In the genomic region with DNA sequence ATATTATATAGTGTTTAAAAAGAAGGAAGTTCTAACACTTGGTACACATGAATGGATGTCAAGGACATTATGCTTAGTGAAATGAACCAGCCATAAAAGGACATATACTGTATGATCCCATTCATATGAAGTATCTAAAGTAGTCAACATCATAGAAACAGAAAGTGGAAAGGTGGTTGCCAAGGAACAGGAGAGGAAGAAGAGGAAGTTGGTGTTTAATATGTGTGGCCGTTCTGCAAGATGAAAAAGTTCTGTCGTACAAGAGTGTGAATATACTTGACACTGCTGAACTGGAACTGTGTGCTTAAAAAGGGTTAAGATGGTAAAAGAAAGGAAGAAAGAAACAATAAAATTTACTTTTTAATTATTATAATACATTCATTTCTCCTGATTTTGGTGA, we compare ENCODE assay signal across 1 cellular context.
A peak's percentile ranks its signal among the peaks of the same experiment; 100 is the strongest.
TF ChIP-seq lines count a peak whose summit lies in the region.

No MANE protein-coding gene starts in this region.

TF ChIP-seq in GM12878, 131 proteins besides CTCF, POLR2A, EP300 and RAD21 (continued from another document):
- TF ChIP-seq, protein P1, sequence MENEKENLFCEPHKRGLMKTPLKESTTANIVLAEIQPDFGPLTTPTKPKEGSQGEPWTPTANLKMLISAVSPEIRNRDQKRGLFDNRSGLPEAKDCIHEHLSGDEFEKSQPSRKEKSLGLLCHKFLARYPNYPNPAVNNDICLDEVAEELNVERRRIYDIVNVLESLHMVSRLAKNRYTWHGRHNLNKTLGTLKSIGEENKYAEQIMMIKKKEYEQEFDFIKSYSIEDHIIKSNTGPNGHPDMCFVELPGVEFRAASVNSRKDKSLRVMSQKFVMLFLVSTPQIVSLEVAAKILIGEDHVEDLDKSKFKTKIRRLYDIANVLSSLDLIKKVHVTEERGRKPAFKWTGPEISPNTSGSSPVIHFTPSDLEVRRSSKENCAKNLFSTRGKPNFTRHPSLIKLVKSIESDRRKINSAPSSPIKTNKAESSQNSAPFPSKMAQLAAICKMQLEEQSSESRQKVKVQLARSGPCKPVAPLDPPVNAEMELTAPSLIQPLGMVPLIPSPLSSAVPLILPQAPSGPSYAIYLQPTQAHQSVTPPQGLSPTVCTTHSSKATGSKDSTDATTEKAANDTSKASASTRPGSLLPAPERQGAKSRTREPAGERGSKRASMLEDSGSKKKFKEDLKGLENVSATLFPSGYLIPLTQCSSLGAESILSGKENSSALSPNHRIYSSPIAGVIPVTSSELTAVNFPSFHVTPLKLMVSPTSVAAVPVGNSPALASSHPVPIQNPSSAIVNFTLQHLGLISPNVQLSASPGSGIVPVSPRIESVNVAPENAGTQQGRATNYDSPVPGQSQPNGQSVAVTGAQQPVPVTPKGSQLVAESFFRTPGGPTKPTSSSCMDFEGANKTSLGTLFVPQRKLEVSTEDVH (IDR thresholded peaks at IDR 0.05; ENCODE audit: low read depth, partially characterized antibody) = no peak
- TF ChIP-seq SIN3A (IDR thresholded peaks at IDR 0.05; ENCODE audit: low read depth, low read length) (no peak), SPI1 (IDR thresholded peaks at IDR 0.05; ENCODE audit: borderline replicate concordance, insufficient read depth, low read depth, low read length) (peak; percentile 63; the same call in 1 of the 2 replicates), MTA2 (IDR thresholded peaks at IDR 0.05; ENCODE audit: low read depth) (no peak), TCF3 (IDR thresholded peaks at IDR 0.05; ENCODE audit: borderline replicate concordance, insufficient read depth, low read depth, low read length) (no peak), ATF7 (IDR thresholded peaks at IDR 0.05; ENCODE audit: low read depth) (0 out of 2 replicates have a peak, but pooled peaks have one; percentile 24), EED (IDR thresholded peaks at IDR 0.05; ENCODE audit: low read depth) (no peak)
- TF ChIP-seq, protein P2, sequence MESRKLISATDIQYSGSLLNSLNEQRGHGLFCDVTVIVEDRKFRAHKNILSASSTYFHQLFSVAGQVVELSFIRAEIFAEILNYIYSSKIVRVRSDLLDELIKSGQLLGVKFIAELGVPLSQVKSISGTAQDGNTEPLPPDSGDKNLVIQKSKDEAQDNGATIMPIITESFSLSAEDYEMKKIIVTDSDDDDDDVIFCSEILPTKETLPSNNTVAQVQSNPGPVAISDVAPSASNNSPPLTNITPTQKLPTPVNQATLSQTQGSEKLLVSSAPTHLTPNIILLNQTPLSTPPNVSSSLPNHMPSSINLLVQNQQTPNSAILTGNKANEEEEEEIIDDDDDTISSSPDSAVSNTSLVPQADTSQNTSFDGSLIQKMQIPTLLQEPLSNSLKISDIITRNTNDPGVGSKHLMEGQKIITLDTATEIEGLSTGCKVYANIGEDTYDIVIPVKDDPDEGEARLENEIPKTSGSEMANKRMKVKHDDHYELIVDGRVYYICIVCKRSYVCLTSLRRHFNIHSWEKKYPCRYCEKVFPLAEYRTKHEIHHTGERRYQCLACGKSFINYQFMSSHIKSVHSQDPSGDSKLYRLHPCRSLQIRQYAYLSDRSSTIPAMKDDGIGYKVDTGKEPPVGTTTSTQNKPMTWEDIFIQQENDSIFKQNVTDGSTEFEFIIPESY (IDR thresholded peaks at IDR 0.05) = no peak
- TF ChIP-seq, protein P3, sequence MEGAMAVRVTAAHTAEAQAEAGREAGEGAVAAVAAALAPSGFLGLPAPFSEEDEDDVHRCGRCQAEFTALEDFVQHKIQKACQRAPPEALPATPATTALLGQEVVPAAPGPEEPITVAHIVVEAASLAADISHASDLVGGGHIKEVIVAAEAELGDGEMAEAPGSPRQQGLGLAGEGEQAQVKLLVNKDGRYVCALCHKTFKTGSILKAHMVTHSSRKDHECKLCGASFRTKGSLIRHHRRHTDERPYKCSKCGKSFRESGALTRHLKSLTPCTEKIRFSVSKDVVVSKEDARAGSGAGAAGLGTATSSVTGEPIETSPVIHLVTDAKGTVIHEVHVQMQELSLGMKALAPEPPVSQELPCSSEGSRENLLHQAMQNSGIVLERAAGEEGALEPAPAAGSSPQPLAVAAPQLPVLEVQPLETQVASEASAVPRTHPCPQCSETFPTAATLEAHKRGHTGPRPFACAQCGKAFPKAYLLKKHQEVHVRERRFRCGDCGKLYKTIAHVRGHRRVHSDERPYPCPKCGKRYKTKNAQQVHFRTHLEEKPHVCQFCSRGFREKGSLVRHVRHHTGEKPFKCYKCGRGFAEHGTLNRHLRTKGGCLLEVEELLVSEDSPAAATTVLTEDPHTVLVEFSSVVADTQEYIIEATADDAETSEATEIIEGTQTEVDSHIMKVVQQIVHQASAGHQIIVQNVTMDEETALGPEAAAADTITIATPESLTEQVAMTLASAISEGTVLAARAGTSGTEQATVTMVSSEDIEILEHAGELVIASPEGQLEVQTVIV (IDR thresholded peaks at IDR 0.05; ENCODE audit: borderline replicate concordance, partially characterized antibody) = peak; percentile 19
